In genomic region chr9:133843250-133843649, GRCh38 we compare ENCODE assay signal across 22 cellular contexts.
DNase-seq lines count a peak whose midpoint lies in the region; ATAC-seq, FAIRE-seq and TF ChIP-seq lines count a peak whose summit lies in the region.
"Had no signal": no experiment of that assay in that cellular context is flagged by ENCODE, and none has a peak within 500 bp of the region (broad histone marks: within the 10 kb centered on the region; RNA-seq: fewer than 3 reads in every experiment).

No MANE protein-coding gene starts in this region.

- H3K4me2 ChIP-seq in HepG2 (ENCODE audit: low read depth, low read length), result no peak overlapping the region
- H3K4me2 ChIP-seq in MM.1S (ENCODE audit: low read depth, low read length), result no peak overlapping the region
- H3K4me2 ChIP-seq: KMS-11 had no signal

- peaks cover 0 to 6% of the 10 kb centered on the region in 2 experiments; a peak in 2 of 5 replicates for H3K36me3 ChIP-seq in HepG2 (replicated peaks in 1 of 2; ENCODE audit: control insufficient read depth in 1 of 2, insufficient read depth in 2 of 2, low read length in 2 of 2)
- H3K36me3 ChIP-seq in right lobe of liver, result no peaks in the 10 kb centered on the region
- no peaks in the 10 kb centered on the region for H3K36me3 ChIP-seq in MM.1S (replicated peaks; ENCODE audit: insufficient read depth, low read length)
- H3K36me3 ChIP-seq in ascending aorta, result no peaks in the 10 kb centered on the region

- no peak for TF ChIP-seq RAD21 in HepG2 (CRISPR knock-in tag; IDR thresholded peaks at IDR 0.05)

- no peak for TF ChIP-seq EP300 in HepG2 (IDR thresholded peaks at IDR 0.05; ENCODE audit: low read depth in 2 of 2, low read length in 2 of 2)
- TF ChIP-seq EP300 in HepG2 (CRISPR knock-in tag; IDR thresholded peaks at IDR 0.05; ENCODE audit: borderline replicate concordance), result no peak

- H3K9me3 Mint-ChIP-seq in dendritic cell treated with granulocyte-macrophage colony-stimulating factor and Interleukin-4, amounts not matched to agents 40 ng/mL and 50 ng/mL, for 4 days, result no peaks in the 10 kb centered on the region
- no peaks in the 10 kb centered on the region for H3K9me3 Mint-ChIP-seq in nephron
- H3K9me3 Mint-ChIP-seq in activated CD4-positive, alpha-beta T cell treated with anti-CD3 and anti-CD28 coated beads for 36 hours (ENCODE audit: low read depth), result no peaks in the 10 kb centered on the region

- H3K9me2 ChIP-seq in MM.1S (replicated peaks; ENCODE audit: insufficient read depth, low read length), result no peaks in the 10 kb centered on the region

- TF ChIP-seq CTCF in HepG2 (CRISPR knock-in tag; IDR thresholded peaks at IDR 0.05) (no peak), right lobe of liver (IDR thresholded peaks at IDR 0.05) (no peak), nephron (IDR thresholded peaks at IDR 0.05; ENCODE audit: unreplicated experiment in 3 of 3) (no peak), MM.1S (IDR thresholded peaks at IDR 0.05; ENCODE audit: low read length) (no peak), ascending aorta (IDR thresholded peaks at IDR 0.05) (no peak)

- no peak for FAIRE-seq in HepG2 (lab: Jason Lieb, UNC)
- FAIRE-seq: D721Med, H54 had no signal

- no peaks in the 10 kb centered on the region for H3K9me3 ChIP-seq in HepG2 (ENCODE audit: low read length)
- H3K9me3 ChIP-seq in right lobe of liver, result no peaks in the 10 kb centered on the region
- H3K9me3 ChIP-seq in MM.1S (replicated peaks; ENCODE audit: insufficient read depth, low read length), result no peaks in the 10 kb centered on the region
- H3K9me3 ChIP-seq in ascending aorta, result no peaks in the 10 kb centered on the region

- H2AFZ ChIP-seq in HepG2 (ENCODE audit: low read length) (no peak overlapping the region), MM.1S (ENCODE audit: low read length) (no peak overlapping the region)

- H4K20me1 ChIP-seq in HepG2 (ENCODE audit: insufficient read depth, low read length) (peaks cover 38% of the 10 kb centered on the region; the same call in 1 of the 2 replicates), MM.1S (ENCODE audit: insufficient read depth, low read length) (no peaks in the 10 kb centered on the region)

- H3K79me2 ChIP-seq in HepG2 (ENCODE audit: insufficient read depth, low read length), result no peaks in the 10 kb centered on the region
- H3K79me2 ChIP-seq in MM.1S (ENCODE audit: low read length), result no peaks in the 10 kb centered on the region

- no peak for DNase-seq in HepG2 (ENCODE audit: low spot score)
- DNase-seq in right lobe of liver, result no peak
- DNase-seq in MM.1S, result no peak
- DNase-seq in A172 (ENCODE audit: low spot score), result no peak
- no peak for DNase-seq in ascending aorta (ENCODE audit: low spot score in 2 of 2)
- no peak for DNase-seq in activated CD4-positive, alpha-beta T cell treated with anti-CD3 and anti-CD28 coated beads for 36 hours
- DNase-seq: 8988T; AML-193; C1 segment of cervical spinal cord; DMS53; GDM1; NCI-H1105; NCI-H774; NK-92 treated with Interleukin-12 subunit alpha and Interleukin-12 subunit beta, amount 100 ng/mL, for 24 hours; SIG-M5 had no signal

- no peaks in the 10 kb centered on the region for H3K27me3 ChIP-seq in HepG2 (ENCODE audit: control insufficient read depth in 1 of 2, insufficient read depth in 2 of 2, low read length in 2 of 2)
- no peaks in the 10 kb centered on the region for H3K27me3 ChIP-seq in right lobe of liver
- H3K27me3 ChIP-seq in MM.1S (replicated peaks; ENCODE audit: insufficient read depth, low read length), result peaks cover 35% of the 10 kb centered on the region
- no peaks in the 10 kb centered on the region for H3K27me3 ChIP-seq in ascending aorta

- H3K4me3 Mint-ChIP-seq in dendritic cell treated with granulocyte-macrophage colony-stimulating factor and Interleukin-4, amounts not matched to agents 40 ng/mL and 50 ng/mL, for 4 days, result no peak overlapping the region
- peak overlapping the region in 1 of 3 experiments; percentile 25 for H3K4me3 Mint-ChIP-seq in nephron
- no peak overlapping the region for H3K4me3 Mint-ChIP-seq in activated CD4-positive, alpha-beta T cell treated with anti-CD3 and anti-CD28 coated beads for 36 hours

- ATAC-seq in HepG2 (no peak), right lobe of liver (no peak)
- no peak for ATAC-seq in activated CD4-positive, alpha-beta T cell treated with anti-CD3 and anti-CD28 coated beads for 36 hours
- ATAC-seq: SK-N-SH treated with all-trans-retinoic acid at 6 μM for 48 hours had no signal

- 100% methylated on average over 5 of the region's 5 CpGs for WGBS in HepG2 (ENCODE audit: low lambda C conversion rate)
- WGBS in right lobe of liver (ENCODE audit: insufficient coverage, low coverage, low lambda C conversion rate, missing lambda C conversion rate), result 100% methylated on average over 2 of the region's 5 CpGs

- H3K4me1 Mint-ChIP-seq in dendritic cell treated with granulocyte-macrophage colony-stimulating factor and Interleukin-4, amounts not matched to agents 40 ng/mL and 50 ng/mL, for 4 days (ENCODE audit: low read depth), result peaks cover 72% of the 10 kb centered on the region
- peaks cover 62% of the 10 kb centered on the region for H3K4me1 Mint-ChIP-seq in nephron
- H3K4me1 Mint-ChIP-seq in activated CD4-positive, alpha-beta T cell treated with anti-CD3 and anti-CD28 coated beads for 36 hours, result no peaks in the 10 kb centered on the region

- CTCF ChIA-PET in HepG2 (lab: Yijun Ruan, JAX; ENCODE audit: low intra/inter-chr PET ratio, low total read pairs), result no interaction called here
- CTCF ChIA-PET in activated CD4-positive, alpha-beta T cell treated with anti-CD3 and anti-CD28 coated beads for 36 hours (lab: Charles Lee), result no interaction called here

- H3K27ac Mint-ChIP-seq in dendritic cell treated with granulocyte-macrophage colony-stimulating factor and Interleukin-4, amounts not matched to agents 40 ng/mL and 50 ng/mL, for 4 days, result peak overlapping the region; percentile 88
- H3K27ac Mint-ChIP-seq in nephron, result peak overlapping the region; percentile 68 to 78 (median 69)
- H3K27ac Mint-ChIP-seq in activated CD4-positive, alpha-beta T cell treated with anti-CD3 and anti-CD28 coated beads for 36 hours, result no peak overlapping the region

- no TSS peak for BruUV-seq in HepG2 (replicated peaks; lab: Mats Ljungman, UMichigan)

- no peaks in the 10 kb centered on the region for H3K27me3 Mint-ChIP-seq in dendritic cell treated with granulocyte-macrophage colony-stimulating factor and Interleukin-4, amounts not matched to agents 40 ng/mL and 50 ng/mL, for 4 days
- H3K27me3 Mint-ChIP-seq in nephron (ENCODE audit: low read depth), result peaks cover 5% of the 10 kb centered on the region
- no peaks in the 10 kb centered on the region for H3K27me3 Mint-ChIP-seq in activated CD4-positive, alpha-beta T cell treated with anti-CD3 and anti-CD28 coated beads for 36 hours

- TF ChIP-seq POLR2A in HepG2 (IDR thresholded peaks at IDR 0.05; ENCODE audit: insufficient read depth in 1 of 2, low read depth in 2 of 2, low read length in 2 of 2), result no peak
- TF ChIP-seq POLR2A in right lobe of liver (IDR thresholded peaks at IDR 0.05), result no peak

- intact Hi-C loops in HepG2 (cut with micrococcal nuclease; ENCODE audit: unreplicated experiment) (no loop called here), right lobe of liver (cut with DNase I) (no loop called here), ascending aorta (cut with DNase I) (no loop called here)
- intact Hi-C loops in dendritic cell treated with granulocyte-macrophage colony-stimulating factor and Interleukin-4, amounts not matched to agents 40 ng/mL and 50 ng/mL, for 4 days (cut with micrococcal nuclease), result no loop called here
- intact Hi-C loops in activated CD4-positive, alpha-beta T cell treated with anti-CD3 and anti-CD28 coated beads for 36 hours (cut with DNase I, micrococcal nuclease), result no loop called here

- POLR2A ChIA-PET in HepG2 (lab: Yijun Ruan, JAX), result no interaction called here
- POLR2A ChIA-PET in activated CD4-positive, alpha-beta T cell treated with anti-CD3 and anti-CD28 coated beads for 36 hours (lab: Charles Lee), result no interaction called here

- in situ Hi-C loops in HepG2 (cut with HindIII; ENCODE audit: extremely low pct_ligation_motif_present, low pct_unique_long_range_greater_than_20kb), result no loop called here

- peaks cover 19% of the 10 kb centered on the region for H3K4me1 ChIP-seq in HepG2 (ENCODE audit: insufficient read depth, low read length)
- peaks cover 0 to 6% (median 3%) of the 10 kb centered on the region in 4 donors for H3K4me1 ChIP-seq in right lobe of liver
- H3K4me1 ChIP-seq in MM.1S (ENCODE audit: low read length), result no peaks in the 10 kb centered on the region
- no peaks in the 10 kb centered on the region for H3K4me1 ChIP-seq in ascending aorta

- no peak overlapping the region for H3K9ac ChIP-seq in HepG2 (ENCODE audit: insufficient read depth, low read depth, low read length)
- H3K9ac ChIP-seq in MM.1S (ENCODE audit: low read length), result no peak overlapping the region
- H3K9ac ChIP-seq: KMS-11 had no signal

- peaks cover 5% of the 10 kb centered on the region for H3K36me3 Mint-ChIP-seq in dendritic cell treated with granulocyte-macrophage colony-stimulating factor and Interleukin-4, amounts not matched to agents 40 ng/mL and 50 ng/mL, for 4 days (ENCODE audit: low read depth)
- H3K36me3 Mint-ChIP-seq in nephron (ENCODE audit: low read depth), result no peaks in the 10 kb centered on the region
- no peaks in the 10 kb centered on the region for H3K36me3 Mint-ChIP-seq in activated CD4-positive, alpha-beta T cell treated with anti-CD3 and anti-CD28 coated beads for 36 hours (ENCODE audit: low read depth)

- H3K4me3 ChIP-seq in HepG2 (replicated peaks in 1 of 3; ENCODE audit: insufficient read depth in 1 of 3, low read depth in 2 of 3, low read length in 3 of 3), result no peak overlapping the region
- no peak overlapping the region for H3K4me3 ChIP-seq in right lobe of liver
- H3K4me3 ChIP-seq in MM.1S (ENCODE audit: low read length), result no peak overlapping the region
- no peak overlapping the region for H3K4me3 ChIP-seq in ascending aorta

- H3F3A ChIP-seq in MM.1S (ENCODE audit: insufficient read depth, low read length), result no peaks in the 10 kb centered on the region

- H3K27ac ChIP-seq in HepG2 (ENCODE audit: extremely low read length, insufficient read depth, low read length) (no peak overlapping the region), right lobe of liver (no peak overlapping the region), MM.1S (ENCODE audit: low read length) (no peak overlapping the region), ascending aorta (no peak overlapping the region)
- H3K27ac ChIP-seq: HL-60, KMS-11 had no signal

TF ChIP-seq in HepG2, 621 proteins besides CTCF, POLR2A, EP300 and RAD21 (continues in another document):
- TF ChIP-seq BCL3 (CRISPR knock-in tag; IDR thresholded peaks at IDR 0.05) (no peak), ZNF260 (CRISPR knock-in tag; IDR thresholded peaks at IDR 0.05; ENCODE audit: borderline replicate concordance, low read depth) (no peak), IRF2 (CRISPR knock-in tag; IDR thresholded peaks at IDR 0.05) (no peak)
